15 cellular contexts compared by ENCODE assay signal in the genomic region with DNA sequence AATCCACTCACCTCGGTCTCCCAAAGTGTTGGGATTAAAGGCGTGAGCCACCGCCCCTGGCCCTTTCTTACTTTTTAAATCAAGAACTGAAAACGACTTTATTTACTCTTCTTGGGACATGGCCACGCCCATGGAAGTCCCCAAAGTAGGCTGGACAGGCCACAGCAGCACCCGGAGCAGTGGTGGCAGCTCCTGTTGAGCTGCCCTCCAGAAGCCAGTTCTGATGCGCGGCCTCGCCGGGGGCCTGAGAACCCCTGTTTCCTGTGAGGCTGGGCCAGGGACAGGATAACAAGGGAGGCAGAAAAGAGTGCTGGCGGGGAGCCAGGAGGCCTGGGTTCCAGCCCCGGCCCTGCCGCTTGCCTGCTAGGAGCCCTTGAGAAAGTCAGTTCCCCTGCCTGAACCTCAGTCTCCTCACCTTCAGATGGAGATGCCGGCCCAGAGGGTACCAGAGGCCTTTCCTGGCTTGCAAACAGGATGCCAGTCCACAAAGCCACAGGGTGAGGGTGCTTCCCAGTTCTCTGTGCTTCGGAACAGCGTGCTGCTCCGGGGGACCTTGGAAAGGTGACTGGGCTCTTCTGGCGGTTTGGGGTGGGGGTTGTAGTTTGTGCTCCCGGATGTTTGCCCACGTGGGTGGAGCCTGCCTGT. TPM values are rescaled to one million over a fixed set of nuclear protein-coding genes. Genes with fewer than 3 reads are reported as not detected.
A peak's percentile ranks its signal among the peaks of the same experiment; 100 is the strongest.
DNase-seq lines count a peak whose midpoint lies in the region; FAIRE-seq and TF ChIP-seq lines count a peak whose summit lies in the region.
"Had no signal": no experiment of that assay in that cellular context is flagged by ENCODE, and none has a peak within 500 bp of the region (broad histone marks: within the 10 kb centered on the region; RNA-seq: fewer than 3 reads in every experiment).

No MANE protein-coding gene starts in this region.

- no peak overlapping the region for H3K4me3 ChIP-seq in colonic mucosa
- H3K4me3 ChIP-seq: MG63, mucosa of descending colon, thoracic aorta had no signal

- H3K9me3 ChIP-seq in colonic mucosa, result no peaks in the 10 kb centered on the region
- H3K9me3 ChIP-seq: MG63, mucosa of descending colon, thoracic aorta had no signal

- FAIRE-seq in urothelium cell line (lab: Jason Lieb, UNC), result no peak
- FAIRE-seq: kidney had no signal

- no peaks in the 10 kb centered on the region for H3K27me3 ChIP-seq in colonic mucosa
- H3K27me3 ChIP-seq: MG63 had no signal

- H3K4me3 Mint-ChIP-seq in activated naive CD4-positive, alpha-beta T cell treated with anti-CD3 and anti-CD28 coated beads, Interleukin-2, amount 10 ng/mL, durations not matched to agents 7 days and 5 days, result no peak overlapping the region
- H3K4me3 Mint-ChIP-seq in stimulated activated naive CD8-positive, alpha-beta T cell treated with anti-CD3 and anti-CD28 coated beads, Interleukin-15, Interleukin-2, amounts not matched to agents 100 ng/mL and 50 ng/mL, for 24 hours, result peak overlapping the region; percentile 39

- H3K4me1 Mint-ChIP-seq in activated naive CD4-positive, alpha-beta T cell treated with anti-CD3 and anti-CD28 coated beads, Interleukin-2, amount 10 ng/mL, durations not matched to agents 7 days and 5 days, result peaks cover 6% of the 10 kb centered on the region
- peaks cover 14% of the 10 kb centered on the region for H3K4me1 Mint-ChIP-seq in stimulated activated naive CD8-positive, alpha-beta T cell treated with anti-CD3 and anti-CD28 coated beads, Interleukin-15, Interleukin-2, amounts not matched to agents 100 ng/mL and 50 ng/mL, for 24 hours (ENCODE audit: low read depth)

- H3K36me3 Mint-ChIP-seq in activated naive CD4-positive, alpha-beta T cell treated with anti-CD3 and anti-CD28 coated beads, Interleukin-2, amount 10 ng/mL, durations not matched to agents 7 days and 5 days, result no peaks in the 10 kb centered on the region
- H3K36me3 Mint-ChIP-seq in stimulated activated naive CD8-positive, alpha-beta T cell treated with anti-CD3 and anti-CD28 coated beads, Interleukin-15, Interleukin-2, amounts not matched to agents 100 ng/mL and 50 ng/mL, for 24 hours (ENCODE audit: low read depth), result no peaks in the 10 kb centered on the region

- intact Hi-C loops in colonic mucosa (cut with DNase I) (no loop called here), cardiac septum (cut with DNase I) (no loop called here)

- no peaks in the 10 kb centered on the region for H3K9me3 Mint-ChIP-seq in activated naive CD4-positive, alpha-beta T cell treated with anti-CD3 and anti-CD28 coated beads, Interleukin-2, amount 10 ng/mL, durations not matched to agents 7 days and 5 days
- H3K9me3 Mint-ChIP-seq in stimulated activated naive CD8-positive, alpha-beta T cell treated with anti-CD3 and anti-CD28 coated beads, Interleukin-15, Interleukin-2, amounts not matched to agents 100 ng/mL and 50 ng/mL, for 24 hours, result no peaks in the 10 kb centered on the region

- no peak overlapping the region for H3K9ac ChIP-seq in colonic mucosa (ENCODE audit: low read depth in 2 of 2, low read length in 2 of 2)

- no peak for TF ChIP-seq CTCF in colonic mucosa (IDR thresholded peaks at IDR 0.05)

- H3K4me1 ChIP-seq in colonic mucosa, result no peaks in the 10 kb centered on the region

- H3K36me3 ChIP-seq in colonic mucosa, result no peaks in the 10 kb centered on the region
- H3K36me3 ChIP-seq: MG63, thoracic aorta had no signal

- DNase-seq in activated naive CD4-positive, alpha-beta T cell treated with anti-CD3 and anti-CD28 coated beads, Interleukin-2, amount 10 ng/mL, durations not matched to agents 7 days and 5 days, result peak; percentile 31
- no peak for DNase-seq in activated naive CD4-positive, alpha-beta T cell treated with Interleukin-2 at 50 U/mL for 16 hours
- peak; percentile 12 to 30 for DNase-seq in Kasumi-1 (lab: John Stamatoyannopoulos, UW)
- peak; percentile 21 for DNase-seq in colonic mucosa
- no peak for DNase-seq in cardiac septum (ENCODE audit: low spot score)
- no peak for DNase-seq in NCI-H1092 (lab: John Stamatoyannopoulos, UW)
- no peak for DNase-seq in urothelium cell line (ENCODE audit: low spot score)
- DNase-seq: DMS79 treated with DMSO at 0.1 percent for 48 hours, glutamatergic neuron, kidney, MG63, mucosa of descending colon, NCI-H2081 treated with DMSO at 0.1 percent for 48 hours had no signal

- H3K27me3 Mint-ChIP-seq in activated naive CD4-positive, alpha-beta T cell treated with anti-CD3 and anti-CD28 coated beads, Interleukin-2, amount 10 ng/mL, durations not matched to agents 7 days and 5 days, result peaks cover 78% of the 10 kb centered on the region
- no peaks in the 10 kb centered on the region for H3K27me3 Mint-ChIP-seq in stimulated activated naive CD8-positive, alpha-beta T cell treated with anti-CD3 and anti-CD28 coated beads, Interleukin-15, Interleukin-2, amounts not matched to agents 100 ng/mL and 50 ng/mL, for 24 hours

- CTCF ChIA-PET in activated naive CD4-positive, alpha-beta T cell treated with anti-CD3 and anti-CD28 coated beads, Interleukin-2, amount 10 ng/mL, durations not matched to agents 7 days and 5 days (lab: Charles Lee), result no interaction called here

- H3K27ac Mint-ChIP-seq in activated naive CD4-positive, alpha-beta T cell treated with anti-CD3 and anti-CD28 coated beads, Interleukin-2, amount 10 ng/mL, durations not matched to agents 7 days and 5 days, result no peak overlapping the region
- no peak overlapping the region for H3K27ac Mint-ChIP-seq in stimulated activated naive CD8-positive, alpha-beta T cell treated with anti-CD3 and anti-CD28 coated beads, Interleukin-15, Interleukin-2, amounts not matched to agents 100 ng/mL and 50 ng/mL, for 24 hours

- H3K27ac ChIP-seq in colonic mucosa, result no peak overlapping the region
- H3K27ac ChIP-seq: thoracic aorta had no signal

RNA-seq across cellular contexts. Expression of gene RUNX3, which starts 59.4 kb away (rescaled TPM):
- total RNA-seq in colonic mucosa (1 to 10 TPM; 1.6 to 3.2 TPM), cardiac septum (0.51 TPM)

Comparison
In these comparisons a context has a peak if more than half of its experiments do, and no peak if none do; other contexts are left out.
1. DNase-seq: peak in activated naive CD4-positive, alpha-beta T cell treated with anti-CD3 and anti-CD28 coated beads, Interleukin-2, amount 10 ng/mL, durations not matched to agents 7 days and 5 days (single experiment), Kasumi-1 (2 of 2) and colonic mucosa (single experiment); none in activated naive CD4-positive, alpha-beta T cell treated with Interleukin-2 at 50 U/mL for 16 hours (single experiment), cardiac septum (single experiment), NCI-H1092 (single experiment) and urothelium cell line (single experiment).